In the genomic region with DNA sequence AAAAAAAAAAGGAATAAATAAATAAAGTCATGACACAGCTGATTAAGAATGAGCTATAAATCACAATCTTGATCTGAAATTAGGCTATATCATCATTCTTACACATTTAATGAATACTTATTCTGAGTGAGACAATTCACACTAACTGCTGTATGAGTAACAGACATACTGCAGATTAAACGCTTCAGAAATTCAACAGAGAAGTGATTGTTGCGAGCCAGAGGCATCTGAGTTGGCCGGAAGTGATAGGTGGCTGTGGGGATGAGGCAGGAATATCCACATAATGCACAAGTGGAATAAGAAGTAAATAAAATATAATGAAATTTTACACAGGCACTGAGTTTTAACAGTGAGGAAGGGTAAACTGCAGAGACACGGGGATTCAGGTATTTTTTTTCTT, we compare ENCODE assay signal across 1 cellular context.
TF ChIP-seq lines count a peak whose summit lies in the region.

No MANE protein-coding gene starts in this region.

TF ChIP-seq in GM23338, 12 proteins besides CTCF, POLR2A, EP300 and RAD21 (continued from another document):
- TF ChIP-seq, protein P1, sequence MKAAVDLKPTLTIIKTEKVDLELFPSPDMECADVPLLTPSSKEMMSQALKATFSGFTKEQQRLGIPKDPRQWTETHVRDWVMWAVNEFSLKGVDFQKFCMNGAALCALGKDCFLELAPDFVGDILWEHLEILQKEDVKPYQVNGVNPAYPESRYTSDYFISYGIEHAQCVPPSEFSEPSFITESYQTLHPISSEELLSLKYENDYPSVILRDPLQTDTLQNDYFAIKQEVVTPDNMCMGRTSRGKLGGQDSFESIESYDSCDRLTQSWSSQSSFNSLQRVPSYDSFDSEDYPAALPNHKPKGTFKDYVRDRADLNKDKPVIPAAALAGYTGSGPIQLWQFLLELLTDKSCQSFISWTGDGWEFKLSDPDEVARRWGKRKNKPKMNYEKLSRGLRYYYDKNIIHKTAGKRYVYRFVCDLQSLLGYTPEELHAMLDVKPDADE (IDR thresholded peaks at IDR 0.05) = no peak
- TF ChIP-seq CREB1 (CRISPR knock-in tag; IDR thresholded peaks at IDR 0.05; ENCODE audit: low read depth) (no peak), NANOG (IDR thresholded peaks at IDR 0.05; ENCODE audit: borderline replicate concordance) (no peak), POLR2AphosphoS5 (IDR thresholded peaks at IDR 0.05; ENCODE audit: low read depth) (no peak), JUNB (IDR thresholded peaks at IDR 0.05; ENCODE audit: unreplicated experiment) (no peak)
